Comparison of ENCODE assay signal across 11 cellular contexts in genomic region chr10:94066411-94066810, GRCh38.
DNase-seq lines count a peak whose midpoint lies in the region; ATAC-seq, FAIRE-seq and TF ChIP-seq lines count a peak whose summit lies in the region.
"Had no signal": no experiment of that assay in that cellular context is flagged by ENCODE, and none has a peak within 500 bp of the region (broad histone marks: within the 10 kb centered on the region; RNA-seq: fewer than 3 reads in every experiment).

No MANE protein-coding gene starts in this region.

- no peak for TF ChIP-seq RAD21 in HepG2 (CRISPR knock-in tag; IDR thresholded peaks at IDR 0.05)

- in situ Hi-C loops in HepG2 (cut with HindIII; ENCODE audit: extremely low pct_ligation_motif_present, low pct_unique_long_range_greater_than_20kb): no loop called here

- H3K4me2 ChIP-seq in MM.1S (ENCODE audit: low read depth, low read length): no peak overlapping the region
- no peak overlapping the region for H3K4me2 ChIP-seq in HepG2 (ENCODE audit: low read depth, low read length)

- TF ChIP-seq EP300 in HepG2 (IDR thresholded peaks at IDR 0.05; ENCODE audit: low read depth in 2 of 2, low read length in 2 of 2): no peak
- no peak for TF ChIP-seq EP300 in HepG2 (CRISPR knock-in tag; IDR thresholded peaks at IDR 0.05; ENCODE audit: borderline replicate concordance)

- POLR2A ChIA-PET in HepG2 (lab: Yijun Ruan, JAX): no interaction called here

- H3K4me1 ChIP-seq in MM.1S (ENCODE audit: low read length) (no peaks in the 10 kb centered on the region), HepG2 (ENCODE audit: insufficient read depth, low read length) (no peaks in the 10 kb centered on the region)

- no peak overlapping the region for H3K4me3 ChIP-seq in MM.1S (ENCODE audit: low read length)
- H3K4me3 ChIP-seq in HepG2 (replicated peaks in 1 of 3; ENCODE audit: insufficient read depth in 1 of 3, low read depth in 2 of 3, low read length in 3 of 3): no peak overlapping the region

- no peak for TF ChIP-seq CTCF in MM.1S (IDR thresholded peaks at IDR 0.05; ENCODE audit: low read length)
- no peak for TF ChIP-seq CTCF in HepG2 (CRISPR knock-in tag; IDR thresholded peaks at IDR 0.05)

- TF ChIP-seq POLR2A in HepG2 (IDR thresholded peaks at IDR 0.05; ENCODE audit: insufficient read depth in 1 of 2, low read depth in 2 of 2, low read length in 2 of 2): no peak

- H3K9me2 ChIP-seq in MM.1S (replicated peaks; ENCODE audit: insufficient read depth, low read length): no peaks in the 10 kb centered on the region

- H3K9ac ChIP-seq in MM.1S (ENCODE audit: low read length) (no peak overlapping the region), HepG2 (ENCODE audit: insufficient read depth, low read depth, low read length) (no peak overlapping the region)

- no peaks in the 10 kb centered on the region for H3K36me3 ChIP-seq in MM.1S (replicated peaks; ENCODE audit: insufficient read depth, low read length)
- no peaks in the 10 kb centered on the region for H3K36me3 ChIP-seq in HepG2 (replicated peaks in 1 of 2; ENCODE audit: control insufficient read depth in 1 of 2, insufficient read depth in 2 of 2, low read length in 2 of 2)
- H3K36me3 ChIP-seq: neutrophil had no signal

- ATAC-seq in HepG2: no peak
- ATAC-seq in GM19351 (IDR thresholded peaks at IDR 0.05; ENCODE audit: unreplicated experiment): no peak
- no peak for ATAC-seq in HG03565 (IDR thresholded peaks at IDR 0.05; ENCODE audit: unreplicated experiment)

- H2AFZ ChIP-seq in MM.1S (ENCODE audit: low read length) (no peak overlapping the region), HepG2 (ENCODE audit: low read length) (no peak overlapping the region)

- H3K27me3 ChIP-seq in MM.1S (replicated peaks; ENCODE audit: insufficient read depth, low read length) (no peaks in the 10 kb centered on the region), HepG2 (ENCODE audit: control insufficient read depth in 1 of 2, insufficient read depth in 2 of 2, low read length in 2 of 2) (no peaks in the 10 kb centered on the region)
- H3K27me3 ChIP-seq: neutrophil had no signal

- DNase-seq in ELF-1 (ENCODE audit: low read depth, low spot score) (peak; percentile 50), MM.1S (peak; percentile 22), dermis microvascular lymphatic vessel endothelial cell (ENCODE audit: low read depth in 2 of 2) (peak; percentile 18 to 40), HepG2 (ENCODE audit: low spot score) (peak; percentile 18), caudate nucleus (lab: John Stamatoyannopoulos, UW) (no peak), NCI-H510A (lab: John Stamatoyannopoulos, UW) (no peak)
- DNase-seq: activated CD4-positive, alpha-beta T cell treated with anti-CD3 and anti-CD28 coated beads, Interleukin-2, amount 50 U/mL, for 1 hour; amniotic stem cell had no signal

- no peaks in the 10 kb centered on the region for H3K9me3 ChIP-seq in MM.1S (replicated peaks; ENCODE audit: insufficient read depth, low read length)
- H3K9me3 ChIP-seq in HepG2 (ENCODE audit: low read length): no peaks in the 10 kb centered on the region
- H3K9me3 ChIP-seq: neutrophil had no signal

- CTCF ChIA-PET in HepG2 (lab: Yijun Ruan, JAX; ENCODE audit: low intra/inter-chr PET ratio, low total read pairs): no interaction called here

- 23% methylated on average over 6 of the region's 6 CpGs for WGBS in HepG2 (ENCODE audit: low lambda C conversion rate)

- no peaks in the 10 kb centered on the region for H3K79me2 ChIP-seq in MM.1S (ENCODE audit: low read length)
- no peaks in the 10 kb centered on the region for H3K79me2 ChIP-seq in HepG2 (ENCODE audit: insufficient read depth, low read length)

- no TSS peak for BruUV-seq in HepG2 (replicated peaks; lab: Mats Ljungman, UMichigan)

- H3K27ac ChIP-seq in MM.1S (ENCODE audit: low read length) (no peak overlapping the region), HepG2 (ENCODE audit: extremely low read length, insufficient read depth, low read length) (no peak overlapping the region), caudate nucleus (ENCODE audit: low read depth, low read length) (no peak overlapping the region)
- H3K27ac ChIP-seq: neutrophil had no signal

- no peak for FAIRE-seq in HepG2 (lab: Jason Lieb, UNC)

- H3F3A ChIP-seq in MM.1S (ENCODE audit: insufficient read depth, low read length): no peaks in the 10 kb centered on the region

- no peaks in the 10 kb centered on the region for H4K20me1 ChIP-seq in MM.1S (ENCODE audit: insufficient read depth, low read length)
- no peaks in the 10 kb centered on the region for H4K20me1 ChIP-seq in HepG2 (ENCODE audit: insufficient read depth, low read length)

- intact Hi-C loops in HepG2 (cut with micrococcal nuclease; ENCODE audit: unreplicated experiment): no loop called here

TF ChIP-seq in HepG2, 621 proteins besides CTCF, POLR2A, EP300 and RAD21 (continues in another document):
- TF ChIP-seq XRCC5 (optimal IDR thresholded peaks at IDR 0.05; ENCODE audit: low read length) (no peak), ZNF331 (CRISPR knock-in tag; IDR thresholded peaks at IDR 0.05) (peak; percentile 66; the same call in 1 of the 2 replicates), CREB3 (CRISPR knock-in tag; IDR thresholded peaks at IDR 0.05) (0 out of 2 replicates have a peak, but pooled peaks have one; percentile 41), ZSCAN21 (CRISPR knock-in tag; IDR thresholded peaks at IDR 0.05; ENCODE audit: borderline replicate concordance) (0 out of 2 replicates have a peak, but pooled peaks have one; percentile 39), ZFP36L2 (CRISPR knock-in tag; IDR thresholded peaks at IDR 0.05) (0 out of 2 replicates have a peak, but pooled peaks have one; percentile 60), RARA (CRISPR knock-in tag; IDR thresholded peaks at IDR 0.05) (0 out of 2 replicates have a peak, but pooled peaks have one; percentile 25), TERF1 (CRISPR knock-in tag; IDR thresholded peaks at IDR 0.05) (no peak), PCBP2 (optimal IDR thresholded peaks at IDR 0.05; ENCODE audit: low read depth, low read length, poor library complexity, severe bottlenecking) (no peak), RELA (CRISPR knock-in tag; IDR thresholded peaks at IDR 0.05) (no peak), ZNF441 (CRISPR knock-in tag; IDR thresholded peaks at IDR 0.05; ENCODE audit: borderline replicate concordance) (peak; percentile 42; the same call in 1 of the 2 replicates), EHMT2 (IDR thresholded peaks at IDR 0.05; ENCODE audit: borderline replicate concordance, low read depth, low read length) (peak; percentile 83; the same call in 1 of the 2 replicates), IRF2 (CRISPR knock-in tag; IDR thresholded peaks at IDR 0.05) (peak; percentile 33; the same call in 1 of the 2 replicates), SOX5 (CRISPR knock-in tag; IDR thresholded peaks at IDR 0.05; ENCODE audit: borderline replicate concordance) (no peak), MIER2 (CRISPR knock-in tag; IDR thresholded peaks at IDR 0.05) (peak; percentile 96), ARID5B (CRISPR knock-in tag; IDR thresholded peaks at IDR 0.05) (peak; percentile 18; the same call in 1 of the 2 replicates)

Comparison
In these comparisons a context has a peak if more than half of its experiments do, and no peak if none do; other contexts are left out.
1. DNase-seq: peak in ELF-1 (single experiment), MM.1S (single experiment), dermis microvascular lymphatic vessel endothelial cell (2 of 2) and HepG2 (single experiment); none in caudate nucleus (0 of 61) and NCI-H510A (single experiment).